15 cellular contexts compared by ENCODE assay signal in the genomic region with DNA sequence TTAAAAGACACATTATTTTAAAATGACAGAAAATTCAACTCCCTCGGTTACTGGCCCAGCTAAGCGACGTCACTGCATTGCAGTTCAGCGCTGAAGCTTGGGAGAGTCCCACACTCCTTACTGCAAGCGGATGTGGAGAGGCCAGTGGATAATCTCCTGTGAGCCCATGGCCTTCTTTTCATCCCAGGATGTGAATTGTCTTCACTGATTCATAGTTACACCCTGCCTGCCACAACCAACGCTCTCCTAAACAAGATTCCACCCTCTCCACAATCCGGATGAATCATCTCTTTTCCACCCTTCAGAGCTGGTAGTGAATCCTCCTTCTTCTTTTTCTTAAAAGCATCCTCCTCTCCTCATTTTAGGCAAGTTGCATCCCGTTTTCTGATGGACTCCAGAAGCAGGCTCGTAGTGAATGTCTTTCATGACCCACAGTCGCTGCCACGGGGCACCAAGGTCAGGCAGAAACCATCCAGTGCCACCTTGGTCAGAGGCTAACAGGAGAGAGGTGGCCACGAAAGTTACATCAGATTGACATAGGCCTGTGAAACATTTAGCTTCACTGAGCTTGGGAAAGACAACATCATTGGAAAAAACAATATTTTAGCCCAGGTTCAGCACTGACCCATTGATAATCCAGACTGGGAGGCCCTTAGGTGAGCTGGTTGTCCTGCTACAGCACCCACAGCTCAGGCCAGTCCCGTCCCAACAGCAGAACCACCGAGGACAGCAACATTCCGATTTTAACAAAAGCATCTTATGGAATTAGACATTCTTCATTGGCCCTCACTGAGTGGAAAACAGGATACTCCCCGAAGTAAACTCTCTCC. TPM values are rescaled to one million over a fixed set of nuclear protein-coding genes. Genes with fewer than 3 reads are reported as not detected.
DNase-seq lines count a peak whose midpoint lies in the region; ATAC-seq, FAIRE-seq and TF ChIP-seq lines count a peak whose summit lies in the region.
"Had no signal": no experiment of that assay in that cellular context is flagged by ENCODE, and none has a peak within 500 bp of the region (broad histone marks: within the 10 kb centered on the region; RNA-seq: fewer than 3 reads in every experiment).

No MANE protein-coding gene starts in this region.

- no peak for ATAC-seq in GM19455 (IDR thresholded peaks at IDR 0.05; ENCODE audit: unreplicated experiment)

- intact Hi-C loops in kidney (cut with DNase I) = no loop called here

- H3K27ac Mint-ChIP-seq in mesothelial cell of epicardium = peak overlapping the region; percentile 75
- H3K27ac Mint-ChIP-seq: stimulated activated memory B cell treated with anti-CD40 and anti-IgM and Interleukin-4, amounts not matched to agents 10 μg/mL and 1 μg/mL and 100 μg/mL, for 72 hours had no signal

- peaks cover 38% of the 10 kb centered on the region for H3K4me1 Mint-ChIP-seq in mesothelial cell of epicardium

- H3K27me3 Mint-ChIP-seq in mesothelial cell of epicardium (ENCODE audit: low read depth) = peaks cover 47% of the 10 kb centered on the region

- H3K4me1 ChIP-seq in kidney (ENCODE audit: control insufficient read depth in 1 of 2, insufficient read depth in 1 of 2, low read depth in 1 of 2, low read length in 2 of 2) = peaks cover 0 to 7% of the 10 kb centered on the region in 2 donors
- H3K4me1 ChIP-seq: HAP-1 had no signal

- H3K4me3 Mint-ChIP-seq in mesothelial cell of epicardium = peak overlapping the region; percentile 74
- H3K4me3 Mint-ChIP-seq: stimulated activated memory B cell treated with anti-CD40 and anti-IgM and Interleukin-4, amounts not matched to agents 10 μg/mL and 1 μg/mL and 100 μg/mL, for 72 hours had no signal

- DNase-seq in AG09309 (ENCODE audit: low read depth) = peak; percentile 88
- DNase-seq in LHCN-M2 (ENCODE audit: low read depth) = peak; percentile 92
- DNase-seq in choroid plexus epithelial cell (ENCODE audit: low read depth) = peak; percentile 15
- DNase-seq in mesothelial cell of epicardium (ENCODE audit: low spot score in 2 of 2, unreplicated experiment in 2 of 2) = no peak
- DNase-seq in NCI-H1417 treated with DMSO at 0.1 percent for 48 hours (lab: John Stamatoyannopoulos, UW) = no peak
- DNase-seq in kidney = no peak
- DNase-seq in NCI-H2029 treated with DMSO at 0.1 percent for 48 hours (lab: John Stamatoyannopoulos, UW) = no peak
- DNase-seq: activated CD4-positive, alpha-beta T cell treated with anti-CD3 and anti-CD28 coated beads, Interleukin-2, amount 50 U/mL, for 48 hours; activated naive CD4-positive, alpha-beta T cell treated with anti-CD3 and anti-CD28 coated beads, Interleukin-2, amount 50 U/mL, for 16 hours; NCI-H526; stimulated activated CD4-positive, alpha-beta T cell treated with anti-CD3 and anti-CD28 coated beads, Interleukin-12 subunit alpha, Interleukin-12 subunit beta, amount 100 ng/mL, for 4 hours had no signal

- TF ChIP-seq CTCF in AG09309 (IDR thresholded peaks at IDR 0.05; ENCODE audit: control insufficient read depth, insufficient read depth, low read depth, low read length, missing control alignments) (no peak), choroid plexus epithelial cell (conservative IDR thresholded peaks at IDR 0.05; ENCODE audit: low read depth, low read length) (no peak), mesothelial cell of epicardium (IDR thresholded peaks at IDR 0.05; ENCODE audit: unreplicated experiment) (no peak), kidney (IDR thresholded peaks at IDR 0.05; ENCODE audit: borderline replicate concordance, extremely low read depth, insufficient read depth) (no peak)

- no peaks in the 10 kb centered on the region for H3K9me3 Mint-ChIP-seq in mesothelial cell of epicardium
- H3K9me3 Mint-ChIP-seq: stimulated activated memory B cell treated with anti-CD40 and anti-IgM and Interleukin-4, amounts not matched to agents 10 μg/mL and 1 μg/mL and 100 μg/mL, for 72 hours had no signal

- H3K9ac ChIP-seq in kidney (ENCODE audit: low read length in 2 of 2) = no peak overlapping the region
- H3K9ac ChIP-seq: BLaER1 had no signal

- no peak overlapping the region for H3K27ac ChIP-seq in kidney (ENCODE audit: low read depth in 2 of 2, low read length in 2 of 2)
- H3K27ac ChIP-seq: BLaER1 had no signal

- no peaks in the 10 kb centered on the region for H3K9me3 ChIP-seq in kidney (ENCODE audit: control insufficient read depth in 1 of 2, low read length in 2 of 2)
- H3K9me3 ChIP-seq: BLaER1, HAP-1 had no signal

- H3K4me3 ChIP-seq in AG09309 (ENCODE audit: control insufficient read depth, low read depth, low read length) (no peak overlapping the region), choroid plexus epithelial cell (ENCODE audit: low read depth, low read length) (no peak overlapping the region), kidney (ENCODE audit: low read length in 2 of 2) (peak overlapping the region in 1 of 2 donors; percentile 8)
- H3K4me3 ChIP-seq: BLaER1, HAP-1 had no signal

- no peak for FAIRE-seq in kidney (lab: Jason Lieb, UNC)

- peaks cover 7% of the 10 kb centered on the region for H3K36me3 Mint-ChIP-seq in mesothelial cell of epicardium
- H3K36me3 Mint-ChIP-seq: stimulated activated memory B cell treated with anti-CD40 and anti-IgM and Interleukin-4, amounts not matched to agents 10 μg/mL and 1 μg/mL and 100 μg/mL, for 72 hours had no signal

- H3K36me3 ChIP-seq in kidney (ENCODE audit: control insufficient read depth in 1 of 2, insufficient read depth in 2 of 2, low read length in 2 of 2) = no peaks in the 10 kb centered on the region
- H3K36me3 ChIP-seq: BLaER1, HAP-1 had no signal

RNA-seq across cellular contexts. Expression of a gene that starts 2.0 kb away (rescaled TPM):
- total RNA-seq in LHCN-M2 (2014; rRNA removed) (0.11 and 0.64 TPM in 2 replicates), mesothelial cell of epicardium (24.4 to 27.2 TPM (median 25.4 TPM) in 3 replicates), kidney (5.0 TPM)
- polyA plus RNA-seq in LHCN-M2 (2012) = 0.05 TPM
- 13.1 TPM for polyA plus RNA-seq in kidney (ENCODE audit: insufficient read depth, low read depth, low replicate concordance)

RNA-seq across cellular contexts. Expression of a gene that starts 29.8 kb away (rescaled TPM):
- total RNA-seq in LHCN-M2 (2014; rRNA removed) (0.40 and 0.51 TPM in 2 replicates), mesothelial cell of epicardium (4.4 to 5.3 TPM (median 5.2 TPM) in 3 replicates), kidney (0.16 TPM)
- 0.10 TPM for polyA plus RNA-seq in LHCN-M2 (2012)
- polyA plus RNA-seq in kidney (ENCODE audit: insufficient read depth, low read depth, low replicate concordance) = 1.1 TPM

RNA-seq across cellular contexts. Expression of a gene that starts 41.4 kb away (rescaled TPM):
- total RNA-seq in LHCN-M2 (2014; rRNA removed) = not detected in 2 replicates
- not detected for polyA plus RNA-seq in LHCN-M2 (2012)
- total RNA-seq in mesothelial cell of epicardium = 28.6 to 35.4 TPM (median 32.7 TPM) in 3 replicates
- not detected for total RNA-seq in kidney
- polyA plus RNA-seq in kidney (ENCODE audit: insufficient read depth, low read depth, low replicate concordance) = not detected

Comparison
In these comparisons a context has a peak if more than half of its experiments do, and no peak if none do; other contexts are left out.
1. DNase-seq: peak in AG09309 (single experiment), LHCN-M2 (single experiment) and choroid plexus epithelial cell (single experiment); none in mesothelial cell of epicardium (0 of 2), NCI-H1417 treated with DMSO at 0.1 percent for 48 hours (single experiment), kidney (single experiment) and NCI-H2029 treated with DMSO at 0.1 percent for 48 hours (single experiment).
2. RNA of a gene that starts 41.4 kb away (total RNA-seq): 28.6 to 35.4 TPM in mesothelial cell of epicardium; not detected in LHCN-M2 and not detected in kidney (single experiment); every median in the first group is over 10 times any median in the second.